8 cellular contexts compared by ENCODE assay signal in genomic region chr16:30193615-30194014, GRCh38. TPM values are rescaled to one million over a fixed set of nuclear protein-coding genes. Genes with fewer than 3 reads are reported as not detected.
A peak's percentile ranks its signal among the peaks of the same experiment; 100 is the strongest.
DNase-seq lines count a peak whose midpoint lies in the region; ATAC-seq and TF ChIP-seq lines count a peak whose summit lies in the region.
"Not testable (repeated sequence)": the region's sequence is repeated elsewhere in the genome, so short reads cannot be mapped to it uniquely, and the experiment has no call there.

Gene BOLA2B, minus strand, starts transcription at chr16:30193666. Its CDS starts 71 bp downstream, at chr16:30193595.
Gene SLX1A, plus strand, starts transcription at chr16:30193875. Its CDS starts 210 bp downstream, at chr16:30194085.

- ATAC-seq in GM21381 (IDR thresholded peaks at IDR 0.05; ENCODE audit: unreplicated experiment) (peak; percentile 82), HG03060 (IDR thresholded peaks at IDR 0.05; ENCODE audit: low read depth, unreplicated experiment) (peak; percentile 84)
- ATAC-seq in activated naive CD8-positive, alpha-beta T cell treated with anti-CD3 and anti-CD28 coated beads, Interleukin-2, amount 50 U/mL, for 24 hours = peak; percentile 89

- 0 out of 2 replicates have a peak within 1 kb of the TSS, but pooled peaks have one; percentile 20 for H3K9ac ChIP-seq in ES-I3 (ENCODE audit: low read depth, low read length)

- peak within 1 kb of the TSS; percentile 42 to 52 for H3K4me3 ChIP-seq in foreskin fibroblast (ENCODE audit: low read depth in 1 of 2, low read length in 2 of 2)

- H3K27me3 Mint-ChIP-seq in activated naive CD8-positive, alpha-beta T cell treated with anti-CD3 and anti-CD28 coated beads, Interleukin-2, amount 50 U/mL, for 24 hours = not testable (repeated sequence)

- H3K36me3 Mint-ChIP-seq in activated naive CD8-positive, alpha-beta T cell treated with anti-CD3 and anti-CD28 coated beads, Interleukin-2, amount 50 U/mL, for 24 hours (ENCODE audit: low read depth) = not testable (repeated sequence)

- TF ChIP-seq CTCF in foreskin fibroblast (IDR thresholded peaks at IDR 0.05; ENCODE audit: low read depth, low read length); subcutaneous adipose tissue (IDR thresholded peaks at IDR 0.05; ENCODE audit: low read depth): not testable (repeated sequence)

- not testable (repeated sequence) for H3K9me3 ChIP-seq in ES-I3 (ENCODE audit: control insufficient read depth, insufficient read depth, low read length)

- H3K4me3 Mint-ChIP-seq in activated naive CD8-positive, alpha-beta T cell treated with anti-CD3 and anti-CD28 coated beads, Interleukin-2, amount 50 U/mL, for 24 hours = not testable (repeated sequence)

- H3K36me3 ChIP-seq in ES-I3 (ENCODE audit: insufficient read depth, low read length) = not testable (repeated sequence)

- DNase-seq in NCI-H460 (ENCODE audit: extremely low read depth, low read depth); activated naive CD8-positive, alpha-beta T cell treated with anti-CD3 and anti-CD28 coated beads, Interleukin-2, amount 50 U/mL, for 24 hours; foreskin fibroblast; mucosa of gallbladder (ENCODE audit: low spot score): not testable (repeated sequence)

- not testable (repeated sequence) for H3K9me3 Mint-ChIP-seq in activated naive CD8-positive, alpha-beta T cell treated with anti-CD3 and anti-CD28 coated beads, Interleukin-2, amount 50 U/mL, for 24 hours

- H3K4me1 Mint-ChIP-seq in activated naive CD8-positive, alpha-beta T cell treated with anti-CD3 and anti-CD28 coated beads, Interleukin-2, amount 50 U/mL, for 24 hours = not testable (repeated sequence)

- H3K4me1 ChIP-seq in ES-I3 (ENCODE audit: insufficient read depth, low read length) = not testable (repeated sequence)

- H3K27ac Mint-ChIP-seq in activated naive CD8-positive, alpha-beta T cell treated with anti-CD3 and anti-CD28 coated beads, Interleukin-2, amount 50 U/mL, for 24 hours = not testable (repeated sequence)

RNA-seq across cellular contexts. Expression of gene BOLA2B, which starts in this region (rescaled TPM):
- total RNA-seq in NCI-H460 (2014; rRNA removed; shearing (Covaris generic)) = 60.8 and 85.7 TPM in 2 replicates
- polyA plus RNA-seq in NCI-H460 (2014; cell fraction: nucleus; rRNA removed) = 210 and 381 TPM in 2 replicates
- total RNA-seq in mucosa of gallbladder (59.4 TPM), subcutaneous adipose tissue (100 to 1,000 TPM; 150 to 399 (median 240) TPM)

RNA-seq across cellular contexts. Expression of gene SLX1A, which starts in this region (rescaled TPM):
- 31.4 and 35.7 TPM in 2 replicates for total RNA-seq in NCI-H460 (2014; rRNA removed; shearing (Covaris generic))
- polyA plus RNA-seq in NCI-H460 (2014; cell fraction: nucleus; rRNA removed) = 98.0 and 139 TPM in 2 replicates
- total RNA-seq in mucosa of gallbladder (70.4 TPM), subcutaneous adipose tissue (10 to 100 TPM; 16.6 to 68.9 (median 29.6) TPM)
